ENCODE assay signal across 1 cellular context in the genomic region with DNA sequence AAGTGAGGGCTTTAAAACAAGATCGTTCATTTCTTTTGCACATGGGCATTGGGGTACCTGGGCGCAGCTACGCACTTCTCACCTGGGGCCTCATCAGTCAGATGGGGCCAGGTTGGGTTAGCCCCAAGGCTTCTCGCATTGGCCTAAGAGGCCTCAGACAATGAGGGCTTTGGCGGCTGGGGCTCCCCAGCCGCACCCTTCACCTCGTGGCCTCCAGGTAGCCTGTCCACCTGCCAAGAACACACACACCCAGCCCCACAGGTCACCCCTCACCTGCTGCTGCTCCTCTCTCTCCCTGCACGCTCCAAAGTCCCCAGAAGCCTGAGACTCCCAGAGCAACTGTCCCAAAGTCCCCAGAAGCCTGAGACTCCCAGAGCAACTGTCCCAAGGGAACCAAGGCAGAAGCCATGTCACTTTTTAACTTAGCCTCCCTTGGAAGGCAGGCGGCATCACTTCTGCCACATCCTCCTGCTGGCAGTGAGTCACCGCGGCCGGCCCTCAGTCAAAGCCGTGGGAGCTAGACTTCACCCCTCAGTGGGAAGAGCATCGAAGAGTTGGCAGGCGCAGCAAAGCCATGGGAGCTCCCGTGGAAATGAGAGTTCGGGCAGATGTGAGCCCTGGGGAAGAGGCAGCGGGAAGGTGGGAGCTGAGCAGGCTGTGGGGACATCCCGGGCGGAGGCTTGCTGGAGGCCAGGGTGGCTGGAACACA.
TF ChIP-seq lines count a peak whose summit lies in the region.

No MANE protein-coding gene starts in this region.

TF ChIP-seq in WTC11, 78 proteins besides CTCF, POLR2A, EP300 and RAD21 (continued from another document):
- TF ChIP-seq, protein P1, sequence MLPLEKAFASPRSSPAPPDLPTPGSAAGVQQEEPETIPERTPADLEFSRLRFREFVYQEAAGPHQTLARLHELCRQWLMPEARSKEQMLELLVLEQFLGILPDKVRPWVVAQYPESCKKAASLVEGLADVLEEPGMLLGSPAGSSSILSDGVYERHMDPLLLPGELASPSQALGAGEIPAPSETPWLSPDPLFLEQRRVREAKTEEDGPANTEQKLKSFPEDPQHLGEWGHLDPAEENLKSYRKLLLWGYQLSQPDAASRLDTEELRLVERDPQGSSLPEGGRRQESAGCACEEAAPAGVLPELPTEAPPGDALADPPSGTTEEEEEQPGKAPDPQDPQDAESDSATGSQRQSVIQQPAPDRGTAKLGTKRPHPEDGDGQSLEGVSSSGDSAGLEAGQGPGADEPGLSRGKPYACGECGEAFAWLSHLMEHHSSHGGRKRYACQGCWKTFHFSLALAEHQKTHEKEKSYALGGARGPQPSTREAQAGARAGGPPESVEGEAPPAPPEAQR (CRISPR knock-in tag; IDR thresholded peaks at IDR 0.05) = no peak
- TF ChIP-seq AR (CRISPR knock-in tag; IDR thresholded peaks at IDR 0.05) (no peak), SP1 (CRISPR knock-in tag; conservative IDR thresholded peaks at IDR 0.05) (no peak), GABPB1 (CRISPR knock-in tag; IDR thresholded peaks at IDR 0.05) (no peak), ZNF263 (CRISPR knock-in tag; IDR thresholded peaks at IDR 0.05; ENCODE audit: low read depth) (no peak)
